ENCODE assay signal across 17 cellular contexts in genomic region chr1:216599851-216600250, GRCh38.
DNase-seq lines count a peak whose midpoint lies in the region; ATAC-seq and TF ChIP-seq lines count a peak whose summit lies in the region.
"Had no signal": no experiment of that assay in that cellular context is flagged by ENCODE, and none has a peak within 500 bp of the region (broad histone marks: within the 10 kb centered on the region; RNA-seq: fewer than 3 reads in every experiment).

No MANE protein-coding gene starts in this region.

- H3K9ac ChIP-seq in KMS-11 (no peak overlapping the region), mesenchymal stem cell (ENCODE audit: low read length) (peak overlapping the region; percentile 95), smooth muscle cell (ENCODE audit: low read depth) (no peak overlapping the region)

- H4K8ac ChIP-seq in mesenchymal stem cell (ENCODE audit: low read length), result no peak overlapping the region

- peak overlapping the region; percentile 97; the same call in 1 of the 2 replicates for H2AFZ ChIP-seq in KMS-11 (ENCODE audit: low read depth)
- no peak overlapping the region for H2AFZ ChIP-seq in mesenchymal stem cell (ENCODE audit: low read depth, low read length)
- peak overlapping the region; percentile 99 for H2AFZ ChIP-seq in smooth muscle cell (ENCODE audit: low read depth)

- H4K20me1 ChIP-seq in KMS-11 (ENCODE audit: insufficient read depth) (no peaks in the 10 kb centered on the region), smooth muscle cell (ENCODE audit: low read depth) (no peaks in the 10 kb centered on the region)

- H3K27ac ChIP-seq in KMS-11, result no peak overlapping the region
- H3K27ac ChIP-seq in SJCRH30, result peak overlapping the region; percentile 49; the same call in 1 of the 2 replicates
- no peak overlapping the region for H3K27ac ChIP-seq in mesenchymal stem cell (ENCODE audit: low read length, poor library complexity, severe bottlenecking)
- no peak overlapping the region for H3K27ac ChIP-seq in smooth muscle cell (ENCODE audit: low read depth)
- H3K27ac ChIP-seq: SK-N-MC had no signal

- H2BK5ac ChIP-seq in mesenchymal stem cell (ENCODE audit: low read depth, low read length, poor library complexity, severe bottlenecking), result peak overlapping the region; percentile 15

- no peaks in the 10 kb centered on the region for H3K36me3 ChIP-seq in KMS-11 (ENCODE audit: insufficient read depth)
- no peaks in the 10 kb centered on the region for H3K36me3 ChIP-seq in SJCRH30
- H3K36me3 ChIP-seq in mesenchymal stem cell (ENCODE audit: control insufficient read depth in 1 of 2, insufficient read depth in 2 of 2, low read depth in 1 of 2, low read length in 2 of 2), result no peaks in the 10 kb centered on the region
- no peaks in the 10 kb centered on the region for H3K36me3 ChIP-seq in smooth muscle cell (ENCODE audit: low read depth)
- H3K36me3 ChIP-seq: esophagus squamous epithelium, HAP-1 had no signal

- H3K79me2 ChIP-seq in KMS-11 (ENCODE audit: insufficient read depth, low read depth) (no peaks in the 10 kb centered on the region), smooth muscle cell (ENCODE audit: low read depth) (no peaks in the 10 kb centered on the region)

- no peak overlapping the region for H3K23ac ChIP-seq in mesenchymal stem cell (ENCODE audit: low read length in 2 of 2)

- no peak overlapping the region for H3K4ac ChIP-seq in mesenchymal stem cell (ENCODE audit: low read depth in 1 of 2, low read length in 2 of 2)

- H4K91ac ChIP-seq in mesenchymal stem cell (ENCODE audit: low read length), result no peak overlapping the region

- H2BK120ac ChIP-seq in mesenchymal stem cell (ENCODE audit: low read depth, low read length), result no peak overlapping the region

- no peak overlapping the region for H2BK15ac ChIP-seq in mesenchymal stem cell (ENCODE audit: low read depth, poor library complexity, severe bottlenecking)

- no peak for ATAC-seq in HG02884 (IDR thresholded peaks at IDR 0.05; ENCODE audit: unreplicated experiment)
- ATAC-seq: activated CD8-positive, alpha-beta T cell treated with anti-CD3 and anti-CD28 coated beads for 36 hours; activated T-helper 17 cell treated with anti-CD3 and anti-CD28 coated beads, Interleukin-2, amount 50 U/mL, for 72 hours; K562; stimulated activated naive CD8-positive, alpha-beta T cell treated with anti-CD3 and anti-CD28 coated beads, Interleukin-15, Interleukin-2, amounts not matched to agents 100 U/mL and 50 U/mL, for 24 hours had no signal

- no peaks in the 10 kb centered on the region for H3F3A ChIP-seq in smooth muscle cell (ENCODE audit: low read depth)

- 83% methylated on average over 5 of the region's 6 CpGs for WGBS in mesenchymal stem cell
- WGBS in smooth muscle cell (ENCODE audit: low lambda C conversion rate), result 80% methylated on average over 6 of the region's 6 CpGs

- no peaks in the 10 kb centered on the region for H3K27me3 ChIP-seq in KMS-11 (ENCODE audit: insufficient read depth, low read depth)
- no peaks in the 10 kb centered on the region for H3K27me3 ChIP-seq in SJCRH30
- no peaks in the 10 kb centered on the region for H3K27me3 ChIP-seq in mesenchymal stem cell (ENCODE audit: control insufficient read depth in 1 of 2, insufficient read depth in 1 of 2, low read length in 2 of 2)
- no peaks in the 10 kb centered on the region for H3K27me3 ChIP-seq in smooth muscle cell (ENCODE audit: low read depth)
- H3K27me3 ChIP-seq: esophagus squamous epithelium had no signal

- H3K4me3 ChIP-seq in KMS-11 (IDR thresholded peaks at IDR 0.05; ENCODE audit: insufficient read depth, low read depth, low read length) (no peak overlapping the region), SJCRH30 (peak overlapping the region; percentile 57), mesenchymal stem cell (ENCODE audit: insufficient read depth in 1 of 2, low read depth in 1 of 2, low read length in 2 of 2) (no peak overlapping the region), smooth muscle cell (no peak overlapping the region)
- H3K4me3 ChIP-seq: HAP-1, K562, SK-N-MC had no signal

- H2BK12ac ChIP-seq in mesenchymal stem cell (ENCODE audit: low read length in 2 of 2), result peak overlapping the region in 1 of 2 experiments; percentile 39

- H3K4me1 ChIP-seq in KMS-11 (ENCODE audit: low read depth, poor library complexity, severe bottlenecking) (peaks cover 12% of the 10 kb centered on the region), SJCRH30 (peaks cover 13% of the 10 kb centered on the region), mesenchymal stem cell (ENCODE audit: control insufficient read depth, insufficient read depth, low read depth, low read length) (no peaks in the 10 kb centered on the region), smooth muscle cell (ENCODE audit: low read depth) (peaks cover 25% of the 10 kb centered on the region)

- H2AK5ac ChIP-seq in mesenchymal stem cell (ENCODE audit: low read length, severe bottlenecking), result no peak overlapping the region

- H3K79me1 ChIP-seq in mesenchymal stem cell (replicated peaks; ENCODE audit: low read length, poor library complexity, severe bottlenecking), result no peaks in the 10 kb centered on the region

- H3K14ac ChIP-seq in mesenchymal stem cell (ENCODE audit: low read length in 2 of 2), result no peak overlapping the region

- no peak for TF ChIP-seq CTCF in KMS-11 (conservative IDR thresholded peaks at IDR 0.05; ENCODE audit: low read depth, low read length)
- no peak for TF ChIP-seq CTCF in smooth muscle cell (IDR thresholded peaks at IDR 0.05; ENCODE audit: borderline replicate concordance, insufficient read depth, poor library complexity, severe bottlenecking)

- H3K4me2 ChIP-seq in KMS-11, result no peak overlapping the region
- H3K4me2 ChIP-seq in mesenchymal stem cell (ENCODE audit: low read length, poor library complexity, severe bottlenecking), result no peak overlapping the region
- no peak overlapping the region for H3K4me2 ChIP-seq in smooth muscle cell

- H3K18ac ChIP-seq in mesenchymal stem cell (ENCODE audit: low read depth in 1 of 2, low read length in 2 of 2), result peak overlapping the region in 1 of 2 experiments; percentile 12

- DNase-seq in SJCRH30 (peak in 1 of 2 experiments; percentile 22), mesenchymal stem cell (no peak), smooth muscle cell (lab: John Stamatoyannopoulos, UW; ENCODE audit: unreplicated experiment) (no peak), GM19240 (ENCODE audit: insufficient read length, low spot score) (no peak), DMS79 (lab: John Stamatoyannopoulos, UW) (no peak)
- DNase-seq: activated CD8-positive, alpha-beta T cell treated with anti-CD3 and anti-CD28 coated beads for 36 hours; CD4-positive, alpha-beta T cell; esophagus squamous epithelium; left colon; NCI-H1048; stimulated activated naive CD8-positive, alpha-beta T cell treated with anti-CD3 and anti-CD28 coated beads, Interleukin-15, Interleukin-2, amounts not matched to agents 100 U/mL and 50 U/mL, for 24 hours had no signal

- H3K9me3 ChIP-seq in SJCRH30 (replicated peaks), result no peaks in the 10 kb centered on the region
- H3K9me3 ChIP-seq in mesenchymal stem cell (ENCODE audit: control insufficient read depth, low read length), result no peaks in the 10 kb centered on the region
- no peaks in the 10 kb centered on the region for H3K9me3 ChIP-seq in smooth muscle cell (replicated peaks; ENCODE audit: low read depth)
- H3K9me3 ChIP-seq: esophagus squamous epithelium, HAP-1 had no signal
